Comparison of ENCODE assay signal across 14 cellular contexts in the genomic region with DNA sequence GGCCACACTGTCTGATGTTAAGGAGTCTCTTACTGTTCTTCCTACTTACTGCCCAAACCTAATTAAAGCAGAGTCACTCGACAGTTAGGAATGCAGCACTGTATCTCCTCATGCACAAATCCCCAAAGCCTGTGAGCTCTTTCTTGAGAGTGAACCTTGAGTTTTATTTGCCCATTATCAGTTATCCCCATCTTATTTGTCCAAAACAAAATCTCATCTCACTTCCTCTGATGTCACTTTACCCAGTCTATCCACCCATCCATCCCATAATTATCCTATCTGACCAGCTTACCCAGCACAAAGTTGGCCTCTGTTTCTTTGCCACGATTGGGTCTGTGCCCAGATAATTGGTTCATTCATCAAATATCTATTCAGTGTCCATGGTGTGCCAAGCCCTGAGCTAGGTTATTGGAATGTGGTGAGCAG.
DNase-seq lines count a peak whose midpoint lies in the region; ATAC-seq and TF ChIP-seq lines count a peak whose summit lies in the region.
"Had no signal": no experiment of that assay in that cellular context is flagged by ENCODE, and none has a peak within 500 bp of the region (broad histone marks: within the 10 kb centered on the region; RNA-seq: fewer than 3 reads in every experiment).

No MANE protein-coding gene starts in this region.

- H3K4me3 ChIP-seq in Panc1 (ENCODE audit: low read depth in 2 of 2, low read length in 2 of 2) = no peak overlapping the region
- no peak overlapping the region for H3K4me3 ChIP-seq in sigmoid colon
- no peak overlapping the region for H3K4me3 ChIP-seq in spleen
- H3K4me3 ChIP-seq: lower lobe of right lung had no signal

- 32 to 75% methylated on average over 2 of the region's 2 CpGs for WGBS in sigmoid colon, 2 donors
- 60 to 87% (median 71%) methylated on average over 2 of the region's 2 CpGs for WGBS in spleen, 5 donors

- no TSS peak for BruUV-seq in Panc1 (replicated peaks; lab: Mats Ljungman, UMichigan)

- TF ChIP-seq CTCF in Panc1 (IDR thresholded peaks at IDR 0.05) = no peak
- no peak for TF ChIP-seq CTCF in nephron progenitor cell (IDR thresholded peaks at IDR 0.05)
- no peak for TF ChIP-seq CTCF in sigmoid colon (IDR thresholded peaks at IDR 0.05)
- TF ChIP-seq CTCF in spleen (IDR thresholded peaks at IDR 0.05 in 8 of 11, conservative IDR thresholded peaks at IDR 0.05 in 3 of 11) = no peak

- H3K9me3 Mint-ChIP-seq in nephron progenitor cell = no peaks in the 10 kb centered on the region
- H3K9me3 Mint-ChIP-seq: type B pancreatic cell had no signal

- no peaks in the 10 kb centered on the region for H3K36me3 Mint-ChIP-seq in nephron progenitor cell (ENCODE audit: low read depth)

- H3K4me3 Mint-ChIP-seq in nephron progenitor cell = no peak overlapping the region
- H3K4me3 Mint-ChIP-seq: type B pancreatic cell had no signal

- peaks cover 3% of the 10 kb centered on the region for H3K27me3 Mint-ChIP-seq in nephron progenitor cell (ENCODE audit: low read depth, poor library complexity)
- H3K27me3 Mint-ChIP-seq: type B pancreatic cell had no signal

- H3K36me3 ChIP-seq in Panc1 (ENCODE audit: control insufficient read depth, insufficient read depth, low read length) (no peaks in the 10 kb centered on the region), sigmoid colon (no peaks in the 10 kb centered on the region), spleen (no peaks in the 10 kb centered on the region)
- H3K36me3 ChIP-seq: lower lobe of right lung had no signal

- DNase-seq in Ammon's horn (ENCODE audit: low spot score) = peak; percentile 50
- no peak for DNase-seq in Panc1 (ENCODE audit: low read depth, low spot score)
- DNase-seq in nephron progenitor cell = no peak
- no peak for DNase-seq in sigmoid colon
- DNase-seq in spleen = no peak
- no peak for DNase-seq in NCI-H82 (lab: John Stamatoyannopoulos, UW)
- DNase-seq in ACHN = no peak
- DNase-seq: activated effector memory CD4-positive, alpha-beta T cell treated with anti-CD3 and anti-CD28 coated beads, Interleukin-2, amount 50 U/mL, for 16 hours; lower lobe of right lung; NCI-H1694 treated with DMSO at 0.1 percent for 48 hours; NCI-H748 treated with DMSO at 0.1 percent for 48 hours had no signal

- H3K27ac ChIP-seq in Panc1 (ENCODE audit: low read length) = no peak overlapping the region
- H3K27ac ChIP-seq in sigmoid colon = peak overlapping the region in 1 of 4 donors; percentile 4
- no peak overlapping the region for H3K27ac ChIP-seq in spleen
- H3K27ac ChIP-seq: KMS-11, lower lobe of right lung had no signal

- no peaks in the 10 kb centered on the region for H3K27me3 ChIP-seq in Panc1 (ENCODE audit: control insufficient read depth, insufficient read depth, low read length)
- H3K27me3 ChIP-seq in sigmoid colon = no peaks in the 10 kb centered on the region
- H3K27me3 ChIP-seq in spleen (replicated peaks in 1 of 7) = no peaks in the 10 kb centered on the region

- H3K9me3 ChIP-seq in Panc1 (ENCODE audit: control insufficient read depth, insufficient read depth, low read depth, low read length) (no peaks in the 10 kb centered on the region), sigmoid colon (no peaks in the 10 kb centered on the region), spleen (no peaks in the 10 kb centered on the region)
- H3K9me3 ChIP-seq: lower lobe of right lung had no signal

- H3K27ac Mint-ChIP-seq in nephron progenitor cell = peak overlapping the region; percentile 80
- H3K27ac Mint-ChIP-seq: type B pancreatic cell had no signal

- H3K4me1 Mint-ChIP-seq in nephron progenitor cell = peaks cover 13% of the 10 kb centered on the region

- no peak for TF ChIP-seq POLR2A in sigmoid colon (IDR thresholded peaks at IDR 0.05)
- TF ChIP-seq POLR2A in spleen (IDR thresholded peaks at IDR 0.05) = no peak

- in situ Hi-C loops in Panc1 (cut with HindIII; ENCODE audit: low pct_unique_long_range_greater_than_20kb, low sequenced_read_pairs) (no loop called here), ACHN (cut with HindIII; ENCODE audit: low pct_ligation_motif_present, low pct_unique_long_range_greater_than_20kb, low sequenced_read_pairs) (no loop called here)

- H3K4me1 ChIP-seq in Panc1 (ENCODE audit: control insufficient read depth, insufficient read depth, low read length) (no peaks in the 10 kb centered on the region), sigmoid colon (peaks cover 0 to 14% (median 5%) of the 10 kb centered on the region in 4 donors), spleen (peaks cover 0 to 4% (median 0%) of the 10 kb centered on the region in 6 donors)
- H3K4me1 ChIP-seq: lower lobe of right lung had no signal

- intact Hi-C loops in Panc1 (cut with micrococcal nuclease; ENCODE audit: unreplicated experiment) = no loop called here
- intact Hi-C loops in sigmoid colon (cut with DNase I) = no loop called here
- intact Hi-C loops in spleen (cut with DNase I; ENCODE audit: low total_unique reads) = no loop called here

- POLR2A ChIA-PET in Panc1 (lab: Charles Lee) = interaction anchor here (0.7 kb wide), 1 partner anchor 129 kb away, joined by 3 read pairs; no protein-coding TSS in a partner anchor

- no peak for TF ChIP-seq EP300 in sigmoid colon (IDR thresholded peaks at IDR 0.05)

- peak; percentile 56 for ATAC-seq in Panc1
- ATAC-seq in esophagus mucosa = peak; percentile 43
- ATAC-seq: lower lobe of right lung had no signal

- CTCF ChIA-PET in Panc1 (lab: Charles Lee) = no interaction called here
